Comparison of ENCODE assay signal across 19 cellular contexts in the genomic region with DNA sequence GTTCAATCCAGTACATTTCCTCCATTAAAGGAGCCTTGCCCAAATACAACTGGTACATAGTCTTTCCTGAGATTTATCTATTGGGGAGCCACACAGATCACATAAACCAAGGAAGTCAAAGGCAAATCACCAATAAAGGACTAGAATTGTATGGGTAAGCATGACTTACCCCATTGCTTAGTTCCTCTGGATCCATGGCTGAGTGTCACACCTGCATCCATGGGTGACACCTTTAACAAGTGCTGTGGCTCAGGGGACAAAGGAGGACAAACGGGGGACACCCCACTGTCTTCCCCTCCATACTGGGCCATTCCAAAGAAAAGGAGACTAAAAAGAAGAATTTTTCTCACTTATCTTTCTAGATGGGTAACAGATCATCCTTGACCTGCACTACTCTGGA.
"Had no signal": no experiment of that assay in that cellular context is flagged by ENCODE, and none has a peak within 500 bp of the region (broad histone marks: within the 10 kb centered on the region; RNA-seq: fewer than 3 reads in every experiment).

No MANE protein-coding gene starts in this region.

- ATAC-seq: activated T-cell treated with anti-CD3 and anti-CD28 coated beads, Interleukin-2, amount 50 U/mL, for 72 hours; heart left ventricle; left lung; natural killer cell; T-helper 17 cell had no signal

- H3K27ac ChIP-seq: colonic mucosa, dorsolateral prefrontal cortex, heart left ventricle, left lung, ovary, prostate gland, thoracic aorta had no signal

- DNase-seq: activated CD4-positive, alpha-beta memory T cell treated with anti-CD3 and anti-CD28 coated beads, Interleukin-2, amount 10 ng/mL, durations not matched to agents 7 days and 5 days; activated CD4-positive, alpha-beta T cell treated with anti-CD3 and anti-CD28 coated beads for 48 hours; activated effector memory CD4-positive, alpha-beta T cell treated with Interleukin-2 at 50 U/mL for 16 hours; activated naive CD4-positive, alpha-beta T cell treated with anti-CD3 and anti-CD28 coated beads for 36 hours; activated naive CD8-positive, alpha-beta T cell treated with anti-CD3 and anti-CD28 coated beads, Interleukin-2, amount 10 ng/mL, durations not matched to agents 7 days and 5 days; activated T-cell treated with anti-CD3 and anti-CD28 coated beads, Interleukin-2, amount 50 U/mL, for 72 hours; amygdala; colonic mucosa; dorsolateral prefrontal cortex; heart left ventricle; kidney glomerular epithelial cell; left lung; natural killer cell; ovary; stimulated activated CD4-positive, alpha-beta T cell treated with anti-CD3 and anti-CD28 coated beads, Interleukin-4, amount 100 ng/mL, for 24 hours; stimulated activated naive CD4-positive, alpha-beta T cell treated with Interleukin-2 at 50 U/mL for 16 hours; T-helper 17 cell had no signal

- H3K27me3 ChIP-seq: colonic mucosa, dorsolateral prefrontal cortex, heart left ventricle, left lung, ovary had no signal

- H3K4me1 ChIP-seq: colonic mucosa, heart left ventricle, left lung, prostate gland had no signal

- H3K4me3 ChIP-seq: colonic mucosa, dorsolateral prefrontal cortex, heart left ventricle, left lung, ovary, prostate gland, thoracic aorta had no signal
